Comparison of ENCODE assay signal across 16 cellular contexts in genomic region chr7:77858278-77858677, GRCh38. TPM values are rescaled to one million over a fixed set of nuclear protein-coding genes. Genes with fewer than 3 reads are reported as not detected.
DNase-seq lines count a peak whose midpoint lies in the region; ATAC-seq and TF ChIP-seq lines count a peak whose summit lies in the region.
"Had no signal": no experiment of that assay in that cellular context is flagged by ENCODE, and none has a peak within 500 bp of the region (broad histone marks: within the 10 kb centered on the region; RNA-seq: fewer than 3 reads in every experiment).

No MANE protein-coding gene starts in this region.

- H3K4me1 ChIP-seq in CD8-positive, alpha-beta memory T cell (ENCODE audit: insufficient read depth, low read length): peaks cover 15% of the 10 kb centered on the region
- no peaks in the 10 kb centered on the region for H3K4me1 ChIP-seq in ovary (ENCODE audit: insufficient read depth)

- H3K4me3 Mint-ChIP-seq in CD8-positive, alpha-beta memory T cell: peak overlapping the region in 1 of 7 donors; percentile 4
- peak overlapping the region; percentile 20 for H3K4me3 Mint-ChIP-seq in dendritic cell treated with granulocyte-macrophage colony-stimulating factor and Interleukin-4, amounts not matched to agents 40 ng/mL and 50 ng/mL, for 4 days
- no peak overlapping the region for H3K4me3 Mint-ChIP-seq in chondrocyte (ENCODE audit: unreplicated experiment)

- no peaks in the 10 kb centered on the region for H3K9me3 ChIP-seq in CD8-positive, alpha-beta memory T cell (ENCODE audit: low read length)
- H3K9me3 ChIP-seq in ovary: no peaks in the 10 kb centered on the region
- H3K9me3 ChIP-seq: lower lobe of right lung, neutrophil had no signal

- no peaks in the 10 kb centered on the region for H3K27me3 Mint-ChIP-seq in CD8-positive, alpha-beta memory T cell
- H3K27me3 Mint-ChIP-seq in dendritic cell treated with granulocyte-macrophage colony-stimulating factor and Interleukin-4, amounts not matched to agents 40 ng/mL and 50 ng/mL, for 4 days: no peaks in the 10 kb centered on the region
- H3K27me3 Mint-ChIP-seq in chondrocyte (ENCODE audit: low read depth): no peaks in the 10 kb centered on the region

- H3K27ac Mint-ChIP-seq in CD8-positive, alpha-beta memory T cell: peak overlapping the region in 6 of 8 donors; percentile 5 to 74 (median 54)
- peak overlapping the region; percentile 67 for H3K27ac Mint-ChIP-seq in dendritic cell treated with granulocyte-macrophage colony-stimulating factor and Interleukin-4, amounts not matched to agents 40 ng/mL and 50 ng/mL, for 4 days
- no peak overlapping the region for H3K27ac Mint-ChIP-seq in chondrocyte (ENCODE audit: unreplicated experiment)

- H3K27ac ChIP-seq in CD8-positive, alpha-beta memory T cell (ENCODE audit: low read depth, low read length): no peak overlapping the region
- no peak overlapping the region for H3K27ac ChIP-seq in ovary
- H3K27ac ChIP-seq: lower lobe of right lung, neutrophil had no signal

- H3K36me3 ChIP-seq in CD8-positive, alpha-beta memory T cell (ENCODE audit: insufficient read depth, low read length): peaks cover 3% of the 10 kb centered on the region
- H3K36me3 ChIP-seq in ovary: no peaks in the 10 kb centered on the region
- H3K36me3 ChIP-seq: lower lobe of right lung, neutrophil had no signal

- TF ChIP-seq EP300 in ovary (IDR thresholded peaks at IDR 0.05): no peak

- ATAC-seq in GM19351 (IDR thresholded peaks at IDR 0.05; ENCODE audit: unreplicated experiment): peak; percentile 62
- ATAC-seq in HG03108 (IDR thresholded peaks at IDR 0.05; ENCODE audit: unreplicated experiment): peak; percentile 63
- ATAC-seq: lower lobe of right lung had no signal

- no peaks in the 10 kb centered on the region for H3K9me3 Mint-ChIP-seq in CD8-positive, alpha-beta memory T cell
- no peaks in the 10 kb centered on the region for H3K9me3 Mint-ChIP-seq in dendritic cell treated with granulocyte-macrophage colony-stimulating factor and Interleukin-4, amounts not matched to agents 40 ng/mL and 50 ng/mL, for 4 days
- no peaks in the 10 kb centered on the region for H3K9me3 Mint-ChIP-seq in chondrocyte (ENCODE audit: low read depth)

- intact Hi-C loops in dendritic cell treated with granulocyte-macrophage colony-stimulating factor and Interleukin-4, amounts not matched to agents 40 ng/mL and 50 ng/mL, for 4 days (cut with micrococcal nuclease): loop anchor here (10.0 kb wide), 1 partner anchor 47 kb away; no protein-coding TSS in a partner anchor
- intact Hi-C loops in ovary (cut with DNase I): no loop called here

- POLR2A ChIA-PET in CD8-positive, alpha-beta memory T cell (lab: Charles Lee): no interaction called here

- no peak for TF ChIP-seq POLR2A in ovary (IDR thresholded peaks at IDR 0.05)

- DNase-seq in CD8-positive, alpha-beta memory T cell: no peak
- DNase-seq in NCI-H2107 treated with DMSO at 0.1 percent for 48 hours (lab: John Stamatoyannopoulos, UW; ENCODE audit: unreplicated experiment) (no peak), ovary (no peak), chondrocyte (ENCODE audit: low spot score) (no peak)
- DNase-seq in stimulated activated naive CD4-positive, alpha-beta T cell treated with Interleukin-2 at 50 U/mL for 16 hours (lab: John Stamatoyannopoulos, UW): no peak
- DNase-seq: AML-193, cortex of kidney, DND-41, KBM-7, lower lobe of right lung, NCI-H1694 treated with DMSO at 0.1 percent for 48 hours, Right ventricle myocardium superior had no signal

- peaks cover 31 to 55% (median 54%) of the 10 kb centered on the region in 3 donors for H3K4me1 Mint-ChIP-seq in CD8-positive, alpha-beta memory T cell
- H3K4me1 Mint-ChIP-seq in dendritic cell treated with granulocyte-macrophage colony-stimulating factor and Interleukin-4, amounts not matched to agents 40 ng/mL and 50 ng/mL, for 4 days (ENCODE audit: low read depth): peaks cover 23% of the 10 kb centered on the region
- no peaks in the 10 kb centered on the region for H3K4me1 Mint-ChIP-seq in chondrocyte (ENCODE audit: low read depth)

- CTCF ChIA-PET in CD8-positive, alpha-beta memory T cell (lab: Charles Lee): no interaction called here

- peaks cover 6 to 9% (median 9%) of the 10 kb centered on the region in 3 donors for H3K36me3 Mint-ChIP-seq in CD8-positive, alpha-beta memory T cell
- peaks cover 32% of the 10 kb centered on the region for H3K36me3 Mint-ChIP-seq in dendritic cell treated with granulocyte-macrophage colony-stimulating factor and Interleukin-4, amounts not matched to agents 40 ng/mL and 50 ng/mL, for 4 days (ENCODE audit: low read depth)
- H3K36me3 Mint-ChIP-seq in chondrocyte (ENCODE audit: low read depth): no peaks in the 10 kb centered on the region

- TF ChIP-seq CTCF in ovary (IDR thresholded peaks at IDR 0.05) (no peak), chondrocyte (IDR thresholded peaks at IDR 0.05) (no peak)

- H3K27me3 ChIP-seq in CD8-positive, alpha-beta memory T cell (ENCODE audit: insufficient read depth, low read length, poor library complexity, severe bottlenecking): no peaks in the 10 kb centered on the region
- no peaks in the 10 kb centered on the region for H3K27me3 ChIP-seq in ovary
- H3K27me3 ChIP-seq: neutrophil had no signal

- 28 to 61% (median 41%) methylated on average over 2 of the region's 2 CpGs for WGBS in ovary, 3 donors

- no peak overlapping the region for H3K4me3 ChIP-seq in CD8-positive, alpha-beta memory T cell (ENCODE audit: low read length)
- H3K4me3 ChIP-seq in ovary: no peak overlapping the region
- H3K4me3 ChIP-seq: lower lobe of right lung had no signal

RNA-seq across cellular contexts. Expression of gene PHTF2, which starts 59.7 kb away (rescaled TPM):
- total RNA-seq in CD8-positive, alpha-beta memory T cell: 10 to 100 TPM; 39.3 to 44.5 TPM
- polyA plus RNA-seq in CD8-positive, alpha-beta memory T cell: 13.7 TPM
- 10 to 100 TPM; 11.4 to 22.2 (median 14.6) TPM for total RNA-seq in ovary
- 10 to 100 TPM in 1 of 2 donors, 1 to 10 TPM in 1; 7.0 to 12.1 TPM for polyA plus RNA-seq in ovary
- total RNA-seq in chondrocyte: 49.7 to 56.1 TPM (median 52.6 TPM) in 3 replicates
